27 cellular contexts compared by ENCODE assay signal in genomic region chr14:88821378-88821777, GRCh38.
"Had no signal": no experiment of that assay in that cellular context is flagged by ENCODE, and none has a peak within 500 bp of the region (broad histone marks: within the 10 kb centered on the region; RNA-seq: fewer than 3 reads in every experiment).

No MANE protein-coding gene starts in this region.

- H3K27ac ChIP-seq: coronary artery, lower lobe of right lung, neural progenitor cell, psoas muscle, skin epidermis, spleen, thoracic aorta, tibial nerve, upper lobe of left lung had no signal

- H3K27me3 ChIP-seq: tibial nerve, upper lobe of left lung had no signal

- H3K4me1 ChIP-seq: psoas muscle had no signal

- DNase-seq: effector memory CD8-positive, alpha-beta T cell; hypothalamus; immature natural killer cell; islet precursor cell; kidney glomerular epithelial cell; left colon; left ventricle myocardium superior; lower lobe of right lung; mucosa of descending colon; naive B cell; posterior cingulate gyrus; psoas muscle; right cardiac atrium; spleen; stimulated activated CD4-positive, alpha-beta T cell treated with anti-CD3 and anti-CD28 coated beads, Interleukin-4, amount 100 ng/mL, for 4 hours; stimulated activated naive CD8-positive, alpha-beta T cell treated with anti-CD3 and anti-CD28 coated beads, Interleukin-15, Interleukin-2, amounts not matched to agents 100 U/mL and 50 U/mL, for 24 hours; substantia nigra; upper lobe of left lung had no signal

- H3K9me3 ChIP-seq: lower lobe of right lung, mucosa of descending colon, psoas muscle, spleen, thoracic aorta, tibial nerve, upper lobe of left lung had no signal

- H3K4me3 ChIP-seq: coronary artery, lower lobe of right lung, mucosa of descending colon, neural progenitor cell, psoas muscle, skin epidermis, spleen, thoracic aorta, tibial nerve, upper lobe of left lung had no signal

- H3K9ac ChIP-seq: neural progenitor cell had no signal

- H2AFZ ChIP-seq: neural progenitor cell had no signal

- H3K36me3 ChIP-seq: lower lobe of right lung, neural progenitor cell, spleen, thoracic aorta, tibial nerve, upper lobe of left lung had no signal

- ATAC-seq: effector memory CD8-positive, alpha-beta T cell; left colon; left ventricle myocardium superior; lower lobe of right lung; mucosa of descending colon; natural killer cell treated with Interleukin-12 subunit alpha and Interleukin-12 subunit beta and Interleukin-15 and Interleukin-18, amount 100 ng/mL, for 72 hours; psoas muscle; right cardiac atrium; stimulated activated memory B cell treated with anti-CD40 and anti-IgM and Interleukin-4, amounts not matched to agents 10 μg/mL and 1 μg/mL and 100 μg/mL, for 72 hours; stimulated activated naive CD8-positive, alpha-beta T cell treated with anti-CD3 and anti-CD28 coated beads, Interleukin-15, Interleukin-2, amounts not matched to agents 100 U/mL and 50 U/mL, for 24 hours had no signal

- H3K4me2 ChIP-seq: neural progenitor cell had no signal

- FAIRE-seq: frontal cortex, urothelium cell line had no signal
